ENCODE assay signal across 1 cellular context in the genomic region with DNA sequence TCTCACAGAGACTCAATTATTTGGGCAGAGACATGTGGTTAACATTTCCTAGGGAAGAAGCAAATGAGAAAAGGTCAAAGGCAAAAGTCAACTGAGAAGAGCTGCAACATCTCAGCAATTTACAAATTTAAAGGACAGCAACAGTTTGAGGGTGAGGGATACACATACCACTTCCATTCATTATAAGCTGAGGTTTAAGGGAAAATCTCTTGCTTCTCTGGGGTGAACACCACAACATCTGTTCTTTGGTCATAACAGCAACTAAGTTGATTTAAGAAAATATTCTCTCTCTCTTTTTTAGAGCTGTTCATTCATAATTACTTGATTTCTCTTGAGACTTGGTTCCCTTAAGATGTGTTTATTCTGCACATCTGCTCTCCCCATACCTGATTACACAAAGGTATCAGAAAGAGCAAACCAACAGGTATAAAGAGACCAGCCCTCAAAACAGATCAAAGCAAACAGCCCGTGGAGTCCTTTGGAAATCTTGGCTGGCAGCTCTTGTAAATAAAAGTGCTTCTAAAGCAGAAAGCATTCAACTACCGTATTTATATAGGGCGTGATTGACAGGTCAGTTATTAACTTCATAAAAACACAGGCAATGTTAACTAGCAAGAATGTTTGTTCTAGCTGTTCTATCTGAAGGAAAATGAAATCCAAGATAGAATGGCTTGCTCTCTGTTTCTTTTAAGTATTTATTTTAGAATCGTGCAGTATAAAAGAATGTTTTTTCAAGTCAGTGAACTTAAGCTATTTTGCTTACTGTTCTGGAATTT.
A peak's percentile ranks its signal among the peaks of the same experiment; 100 is the strongest.
TF ChIP-seq lines count a peak whose summit lies in the region.

No MANE protein-coding gene starts in this region.

TF ChIP-seq in HepG2, 621 proteins besides CTCF, POLR2A, EP300 and RAD21 (continued from another document and continues in another):
- TF ChIP-seq MEIS1 (CRISPR knock-in tag; IDR thresholded peaks at IDR 0.05; ENCODE audit: borderline replicate concordance) (peak; percentile 92; the same call in 1 of the 2 replicates), ZNF253 (CRISPR knock-in tag; IDR thresholded peaks at IDR 0.05; ENCODE audit: borderline replicate concordance) (no peak), ZNF3 (CRISPR knock-in tag; IDR thresholded peaks at IDR 0.05) (peak; percentile 44; the same call in 1 of the 2 replicates), ZBTB7B (CRISPR knock-in tag; IDR thresholded peaks at IDR 0.05) (peak; percentile 80; the same call in 1 of the 2 replicates), ZEB1 (IDR thresholded peaks at IDR 0.05; ENCODE audit: insufficient replicate concordance, low read depth) (peak; percentile 98), NAIF1 (CRISPR knock-in tag; IDR thresholded peaks at IDR 0.05; ENCODE audit: borderline replicate concordance) (peak; percentile 60; the same call in 1 of the 2 replicates), KLF9 (CRISPR knock-in tag; IDR thresholded peaks at IDR 0.05; ENCODE audit: low read depth) (peak; percentile 35; the same call in 1 of the 2 replicates), NPAS2 (CRISPR knock-in tag; IDR thresholded peaks at IDR 0.05; ENCODE audit: borderline replicate concordance) (no peak), CEBPG (CRISPR knock-in tag; IDR thresholded peaks at IDR 0.05) (peak; percentile 76), ZNF510 (CRISPR knock-in tag; IDR thresholded peaks at IDR 0.05; ENCODE audit: low read depth) (no peak), ZNF607 (CRISPR knock-in tag; IDR thresholded peaks at IDR 0.05; ENCODE audit: borderline replicate concordance) (no peak), TCF7 (IDR thresholded peaks at IDR 0.05; ENCODE audit: low read depth) (peak; percentile 98), FOXA3 (CRISPR knock-in tag; IDR thresholded peaks at IDR 0.05) (peak; percentile 97), ZNF547 (CRISPR knock-in tag; IDR thresholded peaks at IDR 0.05) (0 out of 2 replicates have a peak, but pooled peaks have one; percentile 39), FOXJ3 (CRISPR knock-in tag; IDR thresholded peaks at IDR 0.05; ENCODE audit: borderline replicate concordance) (peak; percentile 82; the same call in 1 of the 2 replicates), THAP11 (CRISPR knock-in tag; IDR thresholded peaks at IDR 0.05) (peak; percentile 66), STAG1 (CRISPR knock-in tag; IDR thresholded peaks at IDR 0.05) (peak; percentile 23), BCL6 (CRISPR knock-in tag; IDR thresholded peaks at IDR 0.05) (peak; percentile 84), ZNF672 (CRISPR knock-in tag; IDR thresholded peaks at IDR 0.05) (no peak), TCF7L2 (IDR thresholded peaks at IDR 0.05; ENCODE audit: low read depth, low read length) (peak; percentile 92), NFRKB (IDR thresholded peaks at IDR 0.05) (no peak), SOX6 (IDR thresholded peaks at IDR 0.05) (no peak), SOX6 (CRISPR knock-in tag; IDR thresholded peaks at IDR 0.05) (peak; percentile 94), RXRB (CRISPR knock-in tag; IDR thresholded peaks at IDR 0.05; ENCODE audit: borderline replicate concordance) (peak; percentile 82), ZBTB20 (CRISPR knock-in tag; IDR thresholded peaks at IDR 0.05; ENCODE audit: borderline replicate concordance, low read depth) (peak; percentile 65; the same call in 1 of the 2 replicates), IKZF1 (IDR thresholded peaks at IDR 0.05) (no peak), ELF1 (CRISPR knock-in tag; IDR thresholded peaks at IDR 0.05) (peak; percentile 36; the same call in 1 of the 2 replicates), SOX13 (IDR thresholded peaks at IDR 0.05) (peak; percentile 73), SOX13 (CRISPR knock-in tag; conservative IDR thresholded peaks at IDR 0.05 in 1 of 2, IDR thresholded peaks at IDR 0.05 in 1 of 2) (peak in 1 of 2 experiments; percentile 94; a peak in 2 of 4 replicates), ETV5 (CRISPR knock-in tag; IDR thresholded peaks at IDR 0.05; ENCODE audit: borderline replicate concordance) (peak; percentile 46; the same call in 1 of the 2 replicates), PAX8 (CRISPR knock-in tag; IDR thresholded peaks at IDR 0.05; ENCODE audit: borderline replicate concordance) (no peak), KDM6A (CRISPR knock-in tag; IDR thresholded peaks at IDR 0.05; ENCODE audit: low read depth) (0 out of 2 replicates have a peak, but pooled peaks have one; percentile 54), CEBPB (IDR thresholded peaks at IDR 0.05; ENCODE audit: borderline replicate concordance, low read depth, low read length) (no peak), GABPA (IDR thresholded peaks at IDR 0.05; ENCODE audit: low read depth, low read length) (no peak), GABPA (CRISPR knock-in tag; IDR thresholded peaks at IDR 0.05; ENCODE audit: low read depth) (peak; percentile 15; the same call in 1 of the 2 replicates), ZMYM3 (CRISPR knock-in tag; IDR thresholded peaks at IDR 0.05) (peak; percentile 23; the same call in 1 of the 2 replicates), ZNF878 (CRISPR knock-in tag; IDR thresholded peaks at IDR 0.05) (peak; percentile 56; the same call in 1 of the 2 replicates), ZNF10 (CRISPR knock-in tag; IDR thresholded peaks at IDR 0.05; ENCODE audit: borderline replicate concordance, low read depth) (no peak), ZNF816 (CRISPR knock-in tag; IDR thresholded peaks at IDR 0.05; ENCODE audit: borderline replicate concordance) (peak; percentile 74; the same call in 1 of the 2 replicates), ZNF367 (CRISPR knock-in tag; IDR thresholded peaks at IDR 0.05; ENCODE audit: borderline replicate concordance) (no peak), MEF2D (CRISPR knock-in tag; IDR thresholded peaks at IDR 0.05) (peak; percentile 78; the same call in 1 of the 2 replicates), ARID2 (CRISPR knock-in tag; IDR thresholded peaks at IDR 0.05; ENCODE audit: borderline replicate concordance) (0 out of 2 replicates have a peak, but pooled peaks have one; percentile 19), KMT2A (CRISPR knock-in tag; IDR thresholded peaks at IDR 0.05) (peak; percentile 35; the same call in 1 of the 2 replicates), KLF12 (CRISPR knock-in tag; IDR thresholded peaks at IDR 0.05; ENCODE audit: borderline replicate concordance) (no peak), ZNF44 (CRISPR knock-in tag; IDR thresholded peaks at IDR 0.05) (peak; percentile 47; the same call in 1 of the 2 replicates), SIN3B (IDR thresholded peaks at IDR 0.05; ENCODE audit: low read length) (no peak), ZNF441 (CRISPR knock-in tag; IDR thresholded peaks at IDR 0.05; ENCODE audit: borderline replicate concordance) (no peak), CHCHD3 (CRISPR knock-in tag; IDR thresholded peaks at IDR 0.05) (no peak)
- TF ChIP-seq, protein P1, sequence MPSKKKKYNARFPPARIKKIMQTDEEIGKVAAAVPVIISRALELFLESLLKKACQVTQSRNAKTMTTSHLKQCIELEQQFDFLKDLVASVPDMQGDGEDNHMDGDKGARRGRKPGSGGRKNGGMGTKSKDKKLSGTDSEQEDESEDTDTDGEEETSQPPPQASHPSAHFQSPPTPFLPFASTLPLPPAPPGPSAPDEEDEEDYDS (CRISPR knock-in tag; IDR thresholded peaks at IDR 0.05), result peak; percentile 61
- TF ChIP-seq, protein P2, sequence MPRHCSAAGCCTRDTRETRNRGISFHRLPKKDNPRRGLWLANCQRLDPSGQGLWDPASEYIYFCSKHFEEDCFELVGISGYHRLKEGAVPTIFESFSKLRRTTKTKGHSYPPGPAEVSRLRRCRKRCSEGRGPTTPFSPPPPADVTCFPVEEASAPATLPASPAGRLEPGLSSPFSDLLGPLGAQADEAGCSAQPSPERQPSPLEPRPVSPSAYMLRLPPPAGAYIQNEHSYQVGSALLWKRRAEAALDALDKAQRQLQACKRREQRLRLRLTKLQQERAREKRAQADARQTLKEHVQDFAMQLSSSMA (CRISPR knock-in tag; IDR thresholded peaks at IDR 0.05), result no peak
- TF ChIP-seq, protein P3, sequence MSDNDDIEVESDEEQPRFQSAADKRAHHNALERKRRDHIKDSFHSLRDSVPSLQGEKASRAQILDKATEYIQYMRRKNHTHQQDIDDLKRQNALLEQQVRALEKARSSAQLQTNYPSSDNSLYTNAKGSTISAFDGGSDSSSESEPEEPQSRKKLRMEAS (IDR thresholded peaks at IDR 0.05), result peak; percentile 60
- TF ChIP-seq, protein P4, sequence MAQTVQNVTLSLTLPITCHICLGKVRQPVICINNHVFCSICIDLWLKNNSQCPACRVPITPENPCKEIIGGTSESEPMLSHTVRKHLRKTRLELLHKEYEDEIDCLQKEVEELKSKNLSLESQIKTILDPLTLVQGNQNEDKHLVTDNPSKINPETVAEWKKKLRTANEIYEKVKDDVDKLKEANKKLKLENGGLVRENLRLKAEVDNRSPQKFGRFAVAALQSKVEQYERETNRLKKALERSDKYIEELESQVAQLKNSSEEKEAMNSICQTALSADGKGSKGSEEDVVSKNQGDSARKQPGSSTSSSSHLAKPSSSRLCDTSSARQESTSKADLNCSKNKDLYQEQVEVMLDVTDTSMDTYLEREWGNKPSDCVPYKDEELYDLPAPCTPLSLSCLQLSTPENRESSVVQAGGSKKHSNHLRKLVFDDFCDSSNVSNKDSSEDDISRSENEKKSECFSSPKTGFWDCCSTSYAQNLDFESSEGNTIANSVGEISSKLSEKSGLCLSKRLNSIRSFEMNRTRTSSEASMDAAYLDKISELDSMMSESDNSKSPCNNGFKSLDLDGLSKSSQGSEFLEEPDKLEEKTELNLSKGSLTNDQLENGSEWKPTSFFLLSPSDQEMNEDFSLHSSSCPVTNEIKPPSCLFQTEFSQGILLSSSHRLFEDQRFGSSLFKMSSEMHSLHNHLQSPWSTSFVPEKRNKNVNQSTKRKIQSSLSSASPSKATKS (CRISPR knock-in tag; IDR thresholded peaks at IDR 0.05), result peak; percentile 85
- TF ChIP-seq, protein P5, sequence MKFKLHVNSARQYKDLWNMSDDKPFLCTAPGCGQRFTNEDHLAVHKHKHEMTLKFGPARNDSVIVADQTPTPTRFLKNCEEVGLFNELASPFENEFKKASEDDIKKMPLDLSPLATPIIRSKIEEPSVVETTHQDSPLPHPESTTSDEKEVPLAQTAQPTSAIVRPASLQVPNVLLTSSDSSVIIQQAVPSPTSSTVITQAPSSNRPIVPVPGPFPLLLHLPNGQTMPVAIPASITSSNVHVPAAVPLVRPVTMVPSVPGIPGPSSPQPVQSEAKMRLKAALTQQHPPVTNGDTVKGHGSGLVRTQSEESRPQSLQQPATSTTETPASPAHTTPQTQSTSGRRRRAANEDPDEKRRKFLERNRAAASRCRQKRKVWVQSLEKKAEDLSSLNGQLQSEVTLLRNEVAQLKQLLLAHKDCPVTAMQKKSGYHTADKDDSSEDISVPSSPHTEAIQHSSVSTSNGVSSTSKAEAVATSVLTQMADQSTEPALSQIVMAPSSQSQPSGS (CRISPR knock-in tag; IDR thresholded peaks at IDR 0.05), result 0 out of 2 replicates have a peak, but pooled peaks have one; percentile 54
- TF ChIP-seq, protein P6, sequence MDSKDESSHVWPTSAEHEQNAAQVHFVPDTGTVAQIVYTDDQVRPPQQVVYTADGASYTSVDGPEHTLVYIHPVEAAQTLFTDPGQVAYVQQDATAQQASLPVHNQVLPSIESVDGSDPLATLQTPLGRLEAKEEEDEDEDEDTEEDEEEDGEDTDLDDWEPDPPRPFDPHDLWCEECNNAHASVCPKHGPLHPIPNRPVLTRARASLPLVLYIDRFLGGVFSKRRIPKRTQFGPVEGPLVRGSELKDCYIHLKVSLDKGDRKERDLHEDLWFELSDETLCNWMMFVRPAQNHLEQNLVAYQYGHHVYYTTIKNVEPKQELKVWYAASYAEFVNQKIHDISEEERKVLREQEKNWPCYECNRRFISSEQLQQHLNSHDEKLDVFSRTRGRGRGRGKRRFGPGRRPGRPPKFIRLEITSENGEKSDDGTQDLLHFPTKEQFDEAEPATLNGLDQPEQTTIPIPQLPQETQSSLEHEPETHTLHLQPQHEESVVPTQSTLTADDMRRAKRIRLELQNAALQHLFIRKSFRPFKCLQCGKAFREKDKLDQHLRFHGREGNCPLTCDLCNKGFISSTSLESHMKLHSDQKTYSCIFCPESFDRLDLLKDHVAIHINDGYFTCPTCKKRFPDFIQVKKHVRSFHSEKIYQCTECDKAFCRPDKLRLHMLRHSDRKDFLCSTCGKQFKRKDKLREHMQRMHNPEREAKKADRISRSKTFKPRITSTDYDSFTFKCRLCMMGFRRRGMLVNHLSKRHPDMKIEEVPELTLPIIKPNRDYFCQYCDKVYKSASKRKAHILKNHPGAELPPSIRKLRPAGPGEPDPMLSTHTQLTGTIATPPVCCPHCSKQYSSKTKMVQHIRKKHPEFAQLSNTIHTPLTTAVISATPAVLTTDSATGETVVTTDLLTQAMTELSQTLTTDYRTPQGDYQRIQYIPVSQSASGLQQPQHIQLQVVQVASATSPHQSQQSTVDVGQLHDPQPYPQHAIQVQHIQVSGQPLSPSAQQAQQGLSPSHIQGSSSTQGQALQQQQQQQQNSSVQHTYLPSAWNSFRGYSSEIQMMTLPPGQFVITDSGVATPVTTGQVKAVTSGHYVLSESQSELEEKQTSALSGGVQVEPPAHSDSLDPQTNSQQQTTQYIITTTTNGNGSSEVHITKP (CRISPR knock-in tag; IDR thresholded peaks at IDR 0.05; ENCODE audit: low read depth), result no peak
- TF ChIP-seq, protein P7, sequence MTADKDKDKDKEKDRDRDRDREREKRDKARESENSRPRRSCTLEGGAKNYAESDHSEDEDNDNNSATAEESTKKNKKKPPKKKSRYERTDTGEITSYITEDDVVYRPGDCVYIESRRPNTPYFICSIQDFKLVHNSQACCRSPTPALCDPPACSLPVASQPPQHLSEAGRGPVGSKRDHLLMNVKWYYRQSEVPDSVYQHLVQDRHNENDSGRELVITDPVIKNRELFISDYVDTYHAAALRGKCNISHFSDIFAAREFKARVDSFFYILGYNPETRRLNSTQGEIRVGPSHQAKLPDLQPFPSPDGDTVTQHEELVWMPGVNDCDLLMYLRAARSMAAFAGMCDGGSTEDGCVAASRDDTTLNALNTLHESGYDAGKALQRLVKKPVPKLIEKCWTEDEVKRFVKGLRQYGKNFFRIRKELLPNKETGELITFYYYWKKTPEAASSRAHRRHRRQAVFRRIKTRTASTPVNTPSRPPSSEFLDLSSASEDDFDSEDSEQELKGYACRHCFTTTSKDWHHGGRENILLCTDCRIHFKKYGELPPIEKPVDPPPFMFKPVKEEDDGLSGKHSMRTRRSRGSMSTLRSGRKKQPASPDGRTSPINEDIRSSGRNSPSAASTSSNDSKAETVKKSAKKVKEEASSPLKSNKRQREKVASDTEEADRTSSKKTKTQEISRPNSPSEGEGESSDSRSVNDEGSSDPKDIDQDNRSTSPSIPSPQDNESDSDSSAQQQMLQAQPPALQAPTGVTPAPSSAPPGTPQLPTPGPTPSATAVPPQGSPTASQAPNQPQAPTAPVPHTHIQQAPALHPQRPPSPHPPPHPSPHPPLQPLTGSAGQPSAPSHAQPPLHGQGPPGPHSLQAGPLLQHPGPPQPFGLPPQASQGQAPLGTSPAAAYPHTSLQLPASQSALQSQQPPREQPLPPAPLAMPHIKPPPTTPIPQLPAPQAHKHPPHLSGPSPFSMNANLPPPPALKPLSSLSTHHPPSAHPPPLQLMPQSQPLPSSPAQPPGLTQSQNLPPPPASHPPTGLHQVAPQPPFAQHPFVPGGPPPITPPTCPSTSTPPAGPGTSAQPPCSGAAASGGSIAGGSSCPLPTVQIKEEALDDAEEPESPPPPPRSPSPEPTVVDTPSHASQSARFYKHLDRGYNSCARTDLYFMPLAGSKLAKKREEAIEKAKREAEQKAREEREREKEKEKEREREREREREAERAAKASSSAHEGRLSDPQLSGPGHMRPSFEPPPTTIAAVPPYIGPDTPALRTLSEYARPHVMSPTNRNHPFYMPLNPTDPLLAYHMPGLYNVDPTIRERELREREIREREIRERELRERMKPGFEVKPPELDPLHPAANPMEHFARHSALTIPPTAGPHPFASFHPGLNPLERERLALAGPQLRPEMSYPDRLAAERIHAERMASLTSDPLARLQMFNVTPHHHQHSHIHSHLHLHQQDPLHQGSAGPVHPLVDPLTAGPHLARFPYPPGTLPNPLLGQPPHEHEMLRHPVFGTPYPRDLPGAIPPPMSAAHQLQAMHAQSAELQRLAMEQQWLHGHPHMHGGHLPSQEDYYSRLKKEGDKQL (CRISPR knock-in tag; IDR thresholded peaks at IDR 0.05; ENCODE audit: low read depth), result peak; percentile 93
